In the genomic region with DNA sequence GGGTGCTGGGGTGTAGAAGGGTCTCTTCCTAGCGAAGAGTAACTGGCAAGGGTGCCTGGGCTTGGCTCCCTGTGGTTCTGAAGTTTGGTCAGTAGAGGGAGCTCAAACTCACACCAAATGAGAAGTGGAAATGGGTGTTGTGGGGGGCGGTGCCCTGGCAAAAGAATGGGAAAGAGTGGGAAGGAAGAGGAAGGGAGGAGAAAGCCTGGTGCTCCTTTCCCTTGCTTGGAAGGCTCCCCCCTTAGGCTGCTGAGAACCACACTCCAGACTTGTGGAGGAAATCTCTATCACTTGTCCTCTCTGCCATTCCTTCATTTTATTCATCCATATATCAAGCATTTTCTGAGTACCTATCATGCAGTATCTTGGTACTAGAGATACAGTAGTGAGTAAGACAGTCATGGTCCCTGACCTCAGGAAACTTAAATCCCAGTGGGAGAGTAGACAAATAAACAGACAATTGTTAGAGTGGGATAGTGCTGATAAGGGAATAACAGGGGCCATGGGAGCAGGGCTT, we compare ENCODE assay signal across 8 cellular contexts. TPM values are rescaled to one million over a fixed set of nuclear protein-coding genes. Genes with fewer than 3 reads are reported as not detected.
DNase-seq lines count a peak whose midpoint lies in the region; ATAC-seq and TF ChIP-seq lines count a peak whose summit lies in the region.

No MANE protein-coding gene starts in this region.

- H3K27me3 Mint-ChIP-seq in HFFc6 (ENCODE audit: insufficient read depth) (peaks cover 4% of the 10 kb centered on the region), nephron progenitor cell (ENCODE audit: low read depth, poor library complexity) (peaks cover 4% of the 10 kb centered on the region)

- ATAC-seq in foreskin keratinocyte, result peak; percentile 71
- no peak for ATAC-seq in GM19467 (IDR thresholded peaks at IDR 0.05; ENCODE audit: unreplicated experiment)

- H3K4me2 ChIP-seq in DOHH2 (ENCODE audit: low read length), result no peak overlapping the region

- H3K4me1 Mint-ChIP-seq in HFFc6 (ENCODE audit: low read depth), result peaks cover 10% of the 10 kb centered on the region
- peaks cover 8% of the 10 kb centered on the region for H3K4me1 Mint-ChIP-seq in nephron progenitor cell

- no peaks in the 10 kb centered on the region for H3K79me2 ChIP-seq in DOHH2 (ENCODE audit: control insufficient read depth, low read length)

- no peaks in the 10 kb centered on the region for H3K9me3 Mint-ChIP-seq in HFFc6
- H3K9me3 Mint-ChIP-seq in nephron progenitor cell, result no peaks in the 10 kb centered on the region

- DNase-seq in HFFc6 (peak; percentile 59), NCI-H82 treated with DMSO at 0.1 percent for 48 hours (lab: John Stamatoyannopoulos, UW; ENCODE audit: unreplicated experiment) (peak; percentile 2), foreskin keratinocyte (peak in 1 of 2 donors; percentile 42), nephron progenitor cell (peak; percentile 75), ureter (ENCODE audit: low spot score) (peak; percentile 71)
- DNase-seq in activated T-cell treated with anti-CD3 and anti-CD28 coated beads, Interleukin-2, amount 50 U/mL, for 48 hours, result peak; percentile 62 to 65

- H3K4me1 ChIP-seq in DOHH2 (ENCODE audit: control insufficient read depth, low read length) (no peaks in the 10 kb centered on the region), foreskin keratinocyte (no peaks in the 10 kb centered on the region)

- H3K27ac ChIP-seq in DOHH2 (ENCODE audit: low read depth, low read length) (no peak overlapping the region), foreskin keratinocyte (no peak overlapping the region)

- H3K4me3 Mint-ChIP-seq in HFFc6 (no peak overlapping the region), nephron progenitor cell (no peak overlapping the region)

- H3K27ac Mint-ChIP-seq in HFFc6, result no peak overlapping the region
- H3K27ac Mint-ChIP-seq in nephron progenitor cell, result no peak overlapping the region

- H4K20me1 ChIP-seq in DOHH2 (ENCODE audit: control insufficient read depth, insufficient read depth, low read depth, low read length), result no peaks in the 10 kb centered on the region

- H3K27me3 ChIP-seq in DOHH2 (ENCODE audit: control insufficient read depth, low read length) (no peaks in the 10 kb centered on the region), foreskin keratinocyte (no peaks in the 10 kb centered on the region)

- H3K36me3 Mint-ChIP-seq in HFFc6 (ENCODE audit: low read depth) (no peaks in the 10 kb centered on the region), nephron progenitor cell (ENCODE audit: low read depth) (no peaks in the 10 kb centered on the region)

- H3K36me3 ChIP-seq in DOHH2 (ENCODE audit: control insufficient read depth, low read length), result no peaks in the 10 kb centered on the region

- H3F3A ChIP-seq in DOHH2 (ENCODE audit: control insufficient read depth, insufficient read depth), result no peaks in the 10 kb centered on the region

- no peaks in the 10 kb centered on the region for H3K9me2 ChIP-seq in DOHH2 (replicated peaks; ENCODE audit: control insufficient read depth, low read length)

- TF ChIP-seq CTCF in DOHH2 (IDR thresholded peaks at IDR 0.05; ENCODE audit: low read depth, low read length, poor library complexity, severe bottlenecking) (peak; percentile 88), HFFc6 (IDR thresholded peaks at IDR 0.05) (peak; percentile 89), foreskin keratinocyte (conservative IDR thresholded peaks at IDR 0.05) (peak; percentile 84), nephron progenitor cell (IDR thresholded peaks at IDR 0.05) (peak; percentile 80)

- H3K9me3 ChIP-seq in DOHH2 (ENCODE audit: control insufficient read depth, insufficient read depth, low read length), result no peaks in the 10 kb centered on the region

- H3K4me3 ChIP-seq in DOHH2 (ENCODE audit: low read length), result no peak overlapping the region

RNA-seq across cellular contexts. Expression of gene SLC4A9, which starts 13.0 kb away (rescaled TPM):
- total RNA-seq in HFFc6 (2021; fragmentation: NEBNext Ultra II Directional; extraction: Animal tissue kit (Norgen Biotek cat#: 25700)), result not detected
- total RNA-seq in foreskin keratinocyte, result 0.04 TPM in 1 of 2 replicates, not detected in the other
- 0.08 TPM in 1 of 2 replicates, not detected in the other for polyA plus RNA-seq in foreskin keratinocyte
- total RNA-seq in ureter, result 0.13 TPM

RNA-seq across cellular contexts. Expression of gene HBEGF, which starts 26.6 kb away (rescaled TPM):
- 10 to 100 TPM in 1 of 6 experiments, 1 to 10 TPM in 5; 5.6 to 10.2 (median 6.9) TPM for total RNA-seq in HFFc6 (2021; fragmentation: NEBNext Ultra II Directional; extraction: Animal tissue kit (Norgen Biotek cat#: 25700))
- total RNA-seq in foreskin keratinocyte (12.1 and 15.0 TPM in 2 replicates), ureter (5.6 TPM)
- polyA plus RNA-seq in foreskin keratinocyte, result 8.4 and 10.2 TPM in 2 replicates

RNA-seq across cellular contexts. Expression of gene ANKHD1, which starts 28.6 kb away (rescaled TPM):
- total RNA-seq in HFFc6 (2021; fragmentation: NEBNext Ultra II Directional; extraction: Animal tissue kit (Norgen Biotek cat#: 25700)), result 10 to 100 TPM; 35.4 to 49.7 (median 41.5) TPM
- total RNA-seq in foreskin keratinocyte, result 51.0 and 54.5 TPM in 2 replicates
- 19.2 and 21.4 TPM in 2 replicates for polyA plus RNA-seq in foreskin keratinocyte
- total RNA-seq in ureter, result 201 TPM
